In genomic region chr1:90675161-90675847, GRCh38 we compare ENCODE assay signal across 3 cellular contexts. TPM values are rescaled to one million over a fixed set of nuclear protein-coding genes. Genes with fewer than 3 reads are reported as not detected.
"Had no signal": no experiment of that assay in that cellular context is flagged by ENCODE, and none has a peak within 500 bp of the region (broad histone marks: within the 10 kb centered on the region; RNA-seq: fewer than 3 reads in every experiment).

No MANE protein-coding gene starts in this region.

- ATAC-seq: GM12878 had no signal

- H3K4me3 ChIP-seq: GM12878 had no signal

- DNase-seq: GDM1, GF-D8 had no signal

RNA-seq across cellular contexts. Expression of gene BARHL2, which starts 41.8 kb away (rescaled TPM):
- total RNA-seq: GM12878 had no signal
- polyA plus RNA-seq: GM12878 had no signal
